ENCODE assay signal across 1 cellular context in genomic region chr9:112174223-112174964, GRCh38.
TF ChIP-seq lines count a peak whose summit lies in the region.

No MANE protein-coding gene starts in this region.

TF ChIP-seq in HepG2, 621 proteins besides CTCF, POLR2A, EP300 and RAD21 (continued from another document and continues in another):
- TF ChIP-seq RFX1 (IDR thresholded peaks at IDR 0.05) (no peak), RFXAP (CRISPR knock-in tag; IDR thresholded peaks at IDR 0.05; ENCODE audit: borderline replicate concordance) (0 out of 2 replicates have a peak, but pooled peaks have one; percentile 19), NR1H2 (CRISPR knock-in tag; IDR thresholded peaks at IDR 0.05; ENCODE audit: borderline replicate concordance, low read depth) (no peak), ZNF44 (CRISPR knock-in tag; IDR thresholded peaks at IDR 0.05) (peak; percentile 78; the same call in 1 of the 2 replicates), ZNF850 (CRISPR knock-in tag; conservative IDR thresholded peaks at IDR 0.05) (no peak), PTBP1 (IDR thresholded peaks at IDR 0.05; ENCODE audit: low read depth, low read length, poor library complexity, severe bottlenecking) (no peak), MAF1 (CRISPR knock-in tag; IDR thresholded peaks at IDR 0.05; ENCODE audit: borderline replicate concordance) (no peak), HMGXB3 (CRISPR knock-in tag; IDR thresholded peaks at IDR 0.05; ENCODE audit: borderline replicate concordance) (0 out of 2 replicates have a peak, but pooled peaks have one; percentile 14), SMAD3 (CRISPR knock-in tag; IDR thresholded peaks at IDR 0.05) (no peak), POLR2G (IDR thresholded peaks at IDR 0.05; ENCODE audit: low read depth, low read length) (no peak; the same call in 1 of the 2 replicates), GABPB1 (CRISPR knock-in tag; IDR thresholded peaks at IDR 0.05) (no peak; the same call in 1 of the 2 replicates), ZBTB21 (CRISPR knock-in tag; IDR thresholded peaks at IDR 0.05) (no peak), ZNF841 (CRISPR knock-in tag; IDR thresholded peaks at IDR 0.05; ENCODE audit: borderline replicate concordance) (no peak), ZNF484 (CRISPR knock-in tag; IDR thresholded peaks at IDR 0.05; ENCODE audit: borderline replicate concordance, low read depth) (no peak), ZNF292 (CRISPR knock-in tag; IDR thresholded peaks at IDR 0.05; ENCODE audit: borderline replicate concordance, low read depth) (no peak), HNRNPL (IDR thresholded peaks at IDR 0.05; ENCODE audit: low read depth, low read length) (no peak), ZNF503 (CRISPR knock-in tag; IDR thresholded peaks at IDR 0.05) (no peak), KAT7 (CRISPR knock-in tag; IDR thresholded peaks at IDR 0.05; ENCODE audit: borderline replicate concordance) (no peak), ZNF18 (CRISPR knock-in tag; IDR thresholded peaks at IDR 0.05; ENCODE audit: insufficient replicate concordance) (no peak), SMAD1 (CRISPR knock-in tag; IDR thresholded peaks at IDR 0.05; ENCODE audit: borderline replicate concordance, low read depth) (no peak), POLR2AphosphoS2 (IDR thresholded peaks at IDR 0.05; ENCODE audit: low read depth, low read length) (no peak), NR3C1 (CRISPR knock-in tag; IDR thresholded peaks at IDR 0.05) (no peak), ZNF670 (CRISPR knock-in tag; IDR thresholded peaks at IDR 0.05; ENCODE audit: borderline replicate concordance) (no peak), SP4 (CRISPR knock-in tag; IDR thresholded peaks at IDR 0.05) (no peak), CREBL2 (CRISPR knock-in tag; IDR thresholded peaks at IDR 0.05; ENCODE audit: borderline replicate concordance) (no peak), ZNF251 (CRISPR knock-in tag; IDR thresholded peaks at IDR 0.05) (no peak), ATAD3A (CRISPR knock-in tag; IDR thresholded peaks at IDR 0.05) (no peak), KDM4B (CRISPR knock-in tag; IDR thresholded peaks at IDR 0.05) (no peak), FIP1L1 (IDR thresholded peaks at IDR 0.05; ENCODE audit: borderline replicate concordance, insufficient read depth, low read depth, low read length) (no peak), PRPF4 (IDR thresholded peaks at IDR 0.05; ENCODE audit: low read depth, low read length, poor library complexity, severe bottlenecking) (no peak), PHF8 (CRISPR knock-in tag; IDR thresholded peaks at IDR 0.05) (peak; percentile 68; the same call in 1 of the 2 replicates), GPBP1L1 (CRISPR knock-in tag; IDR thresholded peaks at IDR 0.05) (no peak), ASH2L (IDR thresholded peaks at IDR 0.05; ENCODE audit: insufficient read length, low read depth, low read length) (peak; percentile 59), HMGXB4 (CRISPR knock-in tag; IDR thresholded peaks at IDR 0.05; ENCODE audit: borderline replicate concordance in 1 of 2, low read depth in 1 of 2) (no peak), XBP1 (CRISPR knock-in tag; IDR thresholded peaks at IDR 0.05) (no peak), EZH2 (conservative IDR thresholded peaks at IDR 0.05; ENCODE audit: low read depth, low read length) (no peak), ZNF569 (CRISPR knock-in tag; IDR thresholded peaks at IDR 0.05; ENCODE audit: borderline replicate concordance) (no peak), CREB1 (IDR thresholded peaks at IDR 0.05) (no peak), CREB1 (CRISPR knock-in tag; IDR thresholded peaks at IDR 0.05) (no peak)
- TF ChIP-seq, protein P1, sequence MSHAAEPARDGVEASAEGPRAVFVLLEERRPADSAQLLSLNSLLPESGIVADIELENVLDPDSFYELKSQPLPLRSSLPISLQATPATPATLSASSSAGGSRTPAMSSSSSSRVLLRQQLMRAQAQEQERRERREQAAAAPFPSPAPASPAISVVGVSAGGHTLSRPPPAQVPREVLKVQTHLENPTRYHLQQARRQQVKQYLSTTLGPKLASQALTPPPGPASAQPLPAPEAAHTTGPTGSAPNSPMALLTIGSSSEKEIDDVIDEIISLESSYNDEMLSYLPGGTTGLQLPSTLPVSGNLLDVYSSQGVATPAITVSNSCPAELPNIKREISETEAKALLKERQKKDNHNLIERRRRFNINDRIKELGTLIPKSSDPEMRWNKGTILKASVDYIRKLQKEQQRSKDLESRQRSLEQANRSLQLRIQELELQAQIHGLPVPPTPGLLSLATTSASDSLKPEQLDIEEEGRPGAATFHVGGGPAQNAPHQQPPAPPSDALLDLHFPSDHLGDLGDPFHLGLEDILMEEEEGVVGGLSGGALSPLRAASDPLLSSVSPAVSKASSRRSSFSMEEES (CRISPR knock-in tag; IDR thresholded peaks at IDR 0.05) = no peak
- TF ChIP-seq, protein P2, sequence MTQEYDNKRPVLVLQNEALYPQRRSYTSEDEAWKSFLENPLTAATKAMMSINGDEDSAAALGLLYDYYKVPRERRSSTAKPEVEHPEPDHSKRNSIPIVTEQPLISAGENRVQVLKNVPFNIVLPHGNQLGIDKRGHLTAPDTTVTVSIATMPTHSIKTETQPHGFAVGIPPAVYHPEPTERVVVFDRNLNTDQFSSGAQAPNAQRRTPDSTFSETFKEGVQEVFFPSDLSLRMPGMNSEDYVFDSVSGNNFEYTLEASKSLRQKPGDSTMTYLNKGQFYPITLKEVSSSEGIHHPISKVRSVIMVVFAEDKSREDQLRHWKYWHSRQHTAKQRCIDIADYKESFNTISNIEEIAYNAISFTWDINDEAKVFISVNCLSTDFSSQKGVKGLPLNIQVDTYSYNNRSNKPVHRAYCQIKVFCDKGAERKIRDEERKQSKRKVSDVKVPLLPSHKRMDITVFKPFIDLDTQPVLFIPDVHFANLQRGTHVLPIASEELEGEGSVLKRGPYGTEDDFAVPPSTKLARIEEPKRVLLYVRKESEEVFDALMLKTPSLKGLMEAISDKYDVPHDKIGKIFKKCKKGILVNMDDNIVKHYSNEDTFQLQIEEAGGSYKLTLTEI (CRISPR knock-in tag; conservative IDR thresholded peaks at IDR 0.05) = no peak
- TF ChIP-seq, protein P3, sequence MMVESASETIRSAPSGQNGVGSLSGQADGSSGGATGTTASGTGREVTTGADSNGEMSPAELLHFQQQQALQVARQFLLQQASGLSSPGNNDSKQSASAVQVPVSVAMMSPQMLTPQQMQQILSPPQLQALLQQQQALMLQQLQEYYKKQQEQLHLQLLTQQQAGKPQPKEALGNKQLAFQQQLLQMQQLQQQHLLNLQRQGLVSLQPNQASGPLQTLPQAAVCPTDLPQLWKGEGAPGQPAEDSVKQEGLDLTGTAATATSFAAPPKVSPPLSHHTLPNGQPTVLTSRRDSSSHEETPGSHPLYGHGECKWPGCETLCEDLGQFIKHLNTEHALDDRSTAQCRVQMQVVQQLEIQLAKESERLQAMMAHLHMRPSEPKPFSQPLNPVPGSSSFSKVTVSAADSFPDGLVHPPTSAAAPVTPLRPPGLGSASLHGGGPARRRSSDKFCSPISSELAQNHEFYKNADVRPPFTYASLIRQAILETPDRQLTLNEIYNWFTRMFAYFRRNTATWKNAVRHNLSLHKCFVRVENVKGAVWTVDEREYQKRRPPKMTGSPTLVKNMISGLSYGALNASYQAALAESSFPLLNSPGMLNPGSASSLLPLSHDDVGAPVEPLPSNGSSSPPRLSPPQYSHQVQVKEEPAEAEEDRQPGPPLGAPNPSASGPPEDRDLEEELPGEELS (CRISPR knock-in tag; IDR thresholded peaks at IDR 0.05) = no peak
- TF ChIP-seq, protein P4, sequence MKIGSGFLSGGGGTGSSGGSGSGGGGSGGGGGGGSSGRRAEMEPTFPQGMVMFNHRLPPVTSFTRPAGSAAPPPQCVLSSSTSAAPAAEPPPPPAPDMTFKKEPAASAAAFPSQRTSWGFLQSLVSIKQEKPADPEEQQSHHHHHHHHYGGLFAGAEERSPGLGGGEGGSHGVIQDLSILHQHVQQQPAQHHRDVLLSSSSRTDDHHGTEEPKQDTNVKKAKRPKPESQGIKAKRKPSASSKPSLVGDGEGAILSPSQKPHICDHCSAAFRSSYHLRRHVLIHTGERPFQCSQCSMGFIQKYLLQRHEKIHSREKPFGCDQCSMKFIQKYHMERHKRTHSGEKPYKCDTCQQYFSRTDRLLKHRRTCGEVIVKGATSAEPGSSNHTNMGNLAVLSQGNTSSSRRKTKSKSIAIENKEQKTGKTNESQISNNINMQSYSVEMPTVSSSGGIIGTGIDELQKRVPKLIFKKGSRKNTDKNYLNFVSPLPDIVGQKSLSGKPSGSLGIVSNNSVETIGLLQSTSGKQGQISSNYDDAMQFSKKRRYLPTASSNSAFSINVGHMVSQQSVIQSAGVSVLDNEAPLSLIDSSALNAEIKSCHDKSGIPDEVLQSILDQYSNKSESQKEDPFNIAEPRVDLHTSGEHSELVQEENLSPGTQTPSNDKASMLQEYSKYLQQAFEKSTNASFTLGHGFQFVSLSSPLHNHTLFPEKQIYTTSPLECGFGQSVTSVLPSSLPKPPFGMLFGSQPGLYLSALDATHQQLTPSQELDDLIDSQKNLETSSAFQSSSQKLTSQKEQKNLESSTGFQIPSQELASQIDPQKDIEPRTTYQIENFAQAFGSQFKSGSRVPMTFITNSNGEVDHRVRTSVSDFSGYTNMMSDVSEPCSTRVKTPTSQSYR (CRISPR knock-in tag; IDR thresholded peaks at IDR 0.05; ENCODE audit: borderline replicate concordance) = peak; percentile 65
